ENCODE assay signal across 9 cellular contexts in genomic region chr15:83068054-83068453, GRCh38. TPM values are rescaled to one million over a fixed set of nuclear protein-coding genes. Genes with fewer than 3 reads are reported as not detected.
DNase-seq lines count a peak whose midpoint lies in the region; ATAC-seq and TF ChIP-seq lines count a peak whose summit lies in the region.
"Had no signal": no experiment of that assay in that cellular context is flagged by ENCODE, and none has a peak within 500 bp of the region (broad histone marks: within the 10 kb centered on the region; RNA-seq: fewer than 3 reads in every experiment).

No MANE protein-coding gene starts in this region.

- no peaks in the 10 kb centered on the region for H3K79me1 ChIP-seq in mesenchymal stem cell (replicated peaks; ENCODE audit: low read length, poor library complexity, severe bottlenecking)

- no peak overlapping the region for H2AFZ ChIP-seq in mesenchymal stem cell (ENCODE audit: low read depth, low read length)

- H3K9me3 ChIP-seq in mesenchymal stem cell (ENCODE audit: control insufficient read depth, low read length) (no peaks in the 10 kb centered on the region), thoracic aorta (peaks cover under 1% of the 10 kb centered on the region)

- intact Hi-C loops in activated T-helper 2 cell treated with anti-CD3 and anti-CD28 coated beads, Interferon-gamma antibody, Interleukin-2, Interleukin-4, amounts not matched to agents 10 μg/mL and 5 μg/mL and 100 μg/mL, durations not matched to agents 14 hours and 24 hours and 36 hours (cut with micrococcal nuclease) = loop anchor here (5.0 to 10.0 kb wide), 4 partner anchors 39 to 261 kb away; partner anchors contain the start of genes FSD2, HDGFL3, TM6SF1 and WHAMM
- intact Hi-C loops in posterior vena cava (cut with DNase I) = loop anchor here (5.0 to 10.0 kb wide), 2 partner anchors 53 to 56 kb away; partner anchors contain the start of gene C15orf40 (in 2 of the 2)

- H2BK120ac ChIP-seq in mesenchymal stem cell (ENCODE audit: low read depth, low read length) = no peak overlapping the region

- no peak overlapping the region for H2BK12ac ChIP-seq in mesenchymal stem cell (ENCODE audit: low read length in 2 of 2)

- 98% methylated on average over 5 of the region's 6 CpGs for WGBS in mesenchymal stem cell

- no peak overlapping the region for H2BK15ac ChIP-seq in mesenchymal stem cell (ENCODE audit: low read depth, poor library complexity, severe bottlenecking)

- no peak for ATAC-seq in activated T-cell treated with anti-CD3 and anti-CD28 coated beads, Interleukin-2, amount 50 U/mL, for 72 hours (replicated peaks in 1 of 2)
- ATAC-seq in thoracic aorta (ENCODE audit: insufficient number of reproducible peaks, low FRiP score, low read depth) = no peak

- no peak overlapping the region for H2BK5ac ChIP-seq in mesenchymal stem cell (ENCODE audit: low read depth, low read length, poor library complexity, severe bottlenecking)

- no peaks in the 10 kb centered on the region for H3K27me3 ChIP-seq in mesenchymal stem cell (ENCODE audit: control insufficient read depth in 1 of 2, insufficient read depth in 1 of 2, low read length in 2 of 2)
- no peaks in the 10 kb centered on the region for H3K27me3 ChIP-seq in thoracic aorta (replicated peaks; ENCODE audit: insufficient read depth)
- H3K27me3 ChIP-seq: MG63 had no signal

- H3K4me1 Mint-ChIP-seq in activated T-cell treated with anti-CD3 and anti-CD28 coated beads, Interleukin-2, amount 50 U/mL, for 72 hours (ENCODE audit: low read depth) = peaks cover 15% of the 10 kb centered on the region
- H3K4me1 Mint-ChIP-seq in activated T-helper 2 cell treated with anti-CD3 and anti-CD28 coated beads, Interferon-gamma antibody, Interleukin-2, Interleukin-4, amounts not matched to agents 10 μg/mL and 5 μg/mL and 100 μg/mL, durations not matched to agents 14 hours and 24 hours and 36 hours (ENCODE audit: low read depth) = peaks cover 20% of the 10 kb centered on the region

- TF ChIP-seq CTCF in thoracic aorta (IDR thresholded peaks at IDR 0.05) = no peak

- peak overlapping the region; percentile 96 for H3K9ac ChIP-seq in mesenchymal stem cell (ENCODE audit: low read length)

- no peaks in the 10 kb centered on the region for H3K27me3 Mint-ChIP-seq in activated T-cell treated with anti-CD3 and anti-CD28 coated beads, Interleukin-2, amount 50 U/mL, for 72 hours (ENCODE audit: low read depth)
- no peaks in the 10 kb centered on the region for H3K27me3 Mint-ChIP-seq in activated T-helper 2 cell treated with anti-CD3 and anti-CD28 coated beads, Interferon-gamma antibody, Interleukin-2, Interleukin-4, amounts not matched to agents 10 μg/mL and 5 μg/mL and 100 μg/mL, durations not matched to agents 14 hours and 24 hours and 36 hours (ENCODE audit: low read depth)

- peaks cover 3% of the 10 kb centered on the region for H3K4me1 ChIP-seq in mesenchymal stem cell (ENCODE audit: control insufficient read depth, insufficient read depth, low read depth, low read length)
- peaks cover 24 to 37% of the 10 kb centered on the region in 2 donors for H3K4me1 ChIP-seq in thoracic aorta (ENCODE audit: control insufficient read depth in 1 of 2, low read depth in 2 of 2)

- H3K4me3 ChIP-seq in mesenchymal stem cell (ENCODE audit: insufficient read depth in 1 of 2, low read depth in 1 of 2, low read length in 2 of 2) = peak overlapping the region in 1 of 2 experiments; percentile 96
- no peak overlapping the region for H3K4me3 ChIP-seq in thoracic aorta

- H3K4ac ChIP-seq in mesenchymal stem cell (ENCODE audit: low read depth in 1 of 2, low read length in 2 of 2) = no peak overlapping the region

- H3K9me3 Mint-ChIP-seq in activated T-cell treated with anti-CD3 and anti-CD28 coated beads, Interleukin-2, amount 50 U/mL, for 72 hours = peaks cover 3 to 8% of the 10 kb centered on the region in 2 donors
- H3K9me3 Mint-ChIP-seq in activated T-helper 2 cell treated with anti-CD3 and anti-CD28 coated beads, Interferon-gamma antibody, Interleukin-2, Interleukin-4, amounts not matched to agents 10 μg/mL and 5 μg/mL and 100 μg/mL, durations not matched to agents 14 hours and 24 hours and 36 hours = peaks cover 15% of the 10 kb centered on the region

- peak overlapping the region; percentile 67 for H3K27ac Mint-ChIP-seq in activated T-cell treated with anti-CD3 and anti-CD28 coated beads, Interleukin-2, amount 50 U/mL, for 72 hours
- H3K27ac Mint-ChIP-seq in activated T-helper 2 cell treated with anti-CD3 and anti-CD28 coated beads, Interferon-gamma antibody, Interleukin-2, Interleukin-4, amounts not matched to agents 10 μg/mL and 5 μg/mL and 100 μg/mL, durations not matched to agents 14 hours and 24 hours and 36 hours = peak overlapping the region; percentile 49

- H3K18ac ChIP-seq in mesenchymal stem cell (ENCODE audit: low read depth in 1 of 2, low read length in 2 of 2) = no peak overlapping the region

- no peak overlapping the region for H3K4me2 ChIP-seq in mesenchymal stem cell (ENCODE audit: low read length, poor library complexity, severe bottlenecking)

- DNase-seq in activated T-cell treated with anti-CD3 and anti-CD28 coated beads, Interleukin-2, amount 50 U/mL, for 72 hours = no peak
- no peak for DNase-seq in activated T-cell treated with anti-CD3 and anti-CD28 coated beads, Interleukin-2, amount 50 U/mL, for 1 hour
- no peak for DNase-seq in activated T-helper 2 cell treated with anti-CD3 and anti-CD28 coated beads, Interferon-gamma antibody, Interleukin-2, Interleukin-4, amounts not matched to agents 10 μg/mL and 5 μg/mL and 100 μg/mL, durations not matched to agents 14 hours and 24 hours and 36 hours (ENCODE audit: low spot score)
- DNase-seq in mesenchymal stem cell (no peak), thoracic aorta (ENCODE audit: low spot score) (no peak), posterior vena cava (ENCODE audit: low spot score) (no peak), GDM1 (lab: John Stamatoyannopoulos, UW) (no peak), COLO829 (ENCODE audit: low spot score) (no peak)
- DNase-seq: MG63 had no signal

- no peak overlapping the region for H2AK5ac ChIP-seq in mesenchymal stem cell (ENCODE audit: low read length, severe bottlenecking)

- peak overlapping the region; percentile 60 for H4K8ac ChIP-seq in mesenchymal stem cell (ENCODE audit: low read length)

- H3K23ac ChIP-seq in mesenchymal stem cell (ENCODE audit: low read length in 2 of 2) = no peak overlapping the region

- peaks cover 13 to 15% of the 10 kb centered on the region in 2 donors for H3K36me3 Mint-ChIP-seq in activated T-cell treated with anti-CD3 and anti-CD28 coated beads, Interleukin-2, amount 50 U/mL, for 72 hours (ENCODE audit: insufficient read depth in 2 of 2)
- peaks cover 27% of the 10 kb centered on the region for H3K36me3 Mint-ChIP-seq in activated T-helper 2 cell treated with anti-CD3 and anti-CD28 coated beads, Interferon-gamma antibody, Interleukin-2, Interleukin-4, amounts not matched to agents 10 μg/mL and 5 μg/mL and 100 μg/mL, durations not matched to agents 14 hours and 24 hours and 36 hours (ENCODE audit: low read depth)

- H3K27ac ChIP-seq in mesenchymal stem cell (ENCODE audit: low read length, poor library complexity, severe bottlenecking) = no peak overlapping the region
- H3K27ac ChIP-seq in thoracic aorta = peak overlapping the region; percentile 84 to 90

- H3K4me3 Mint-ChIP-seq in activated T-cell treated with anti-CD3 and anti-CD28 coated beads, Interleukin-2, amount 50 U/mL, for 72 hours = peak overlapping the region in 1 of 2 donors; percentile 71
- H3K4me3 Mint-ChIP-seq in activated T-helper 2 cell treated with anti-CD3 and anti-CD28 coated beads, Interferon-gamma antibody, Interleukin-2, Interleukin-4, amounts not matched to agents 10 μg/mL and 5 μg/mL and 100 μg/mL, durations not matched to agents 14 hours and 24 hours and 36 hours (ENCODE audit: low read depth) = peak overlapping the region; percentile 68

- no peak overlapping the region for H3K14ac ChIP-seq in mesenchymal stem cell (ENCODE audit: low read length in 2 of 2)

- H3K36me3 ChIP-seq in mesenchymal stem cell (ENCODE audit: control insufficient read depth in 1 of 2, insufficient read depth in 2 of 2, low read depth in 1 of 2, low read length in 2 of 2) (no peaks in the 10 kb centered on the region), thoracic aorta (no peaks in the 10 kb centered on the region)

- H4K91ac ChIP-seq in mesenchymal stem cell (ENCODE audit: low read length) = no peak overlapping the region

RNA-seq across cellular contexts. Expression of gene BTBD1, which starts 1.0 kb away (rescaled TPM):
- 10 to 100 TPM; 65.0 to 65.7 TPM for total RNA-seq in activated T-cell treated with anti-CD3 and anti-CD28 coated beads, Interleukin-2, amount 50 U/mL, for 72 hours
- 56.8 and 59.5 TPM in 2 replicates for total RNA-seq in activated T-helper 2 cell treated with anti-CD3 and anti-CD28 coated beads, Interferon-gamma antibody, Interleukin-2, Interleukin-4, amounts not matched to agents 10 μg/mL and 5 μg/mL and 100 μg/mL, durations not matched to agents 14 hours and 24 hours and 36 hours
- polyA plus RNA-seq in mesenchymal stem cell (2013, experiment 1 of 2) = 51.9 TPM
- polyA plus RNA-seq in mesenchymal stem cell (2013, experiment 2 of 2) = 54.3 TPM
- total RNA-seq in thoracic aorta (10 to 100 TPM; 62.3 to 73.4 TPM), posterior vena cava (10 to 100 TPM; 42.4 TPM)

RNA-seq across cellular contexts. Expression of gene TM6SF1, which starts 39.4 kb away (rescaled TPM):
- 10 to 100 TPM; 25.1 to 31.8 TPM for total RNA-seq in activated T-cell treated with anti-CD3 and anti-CD28 coated beads, Interleukin-2, amount 50 U/mL, for 72 hours
- 1.7 and 3.3 TPM in 2 replicates for total RNA-seq in activated T-helper 2 cell treated with anti-CD3 and anti-CD28 coated beads, Interferon-gamma antibody, Interleukin-2, Interleukin-4, amounts not matched to agents 10 μg/mL and 5 μg/mL and 100 μg/mL, durations not matched to agents 14 hours and 24 hours and 36 hours
- 5.1 TPM for polyA plus RNA-seq in mesenchymal stem cell (2013, experiment 1 of 2)
- 5.1 TPM for polyA plus RNA-seq in mesenchymal stem cell (2013, experiment 2 of 2)
- total RNA-seq in thoracic aorta (10 to 100 TPM in 1 of 2 donors, 1 to 10 TPM in 1; 9.1 to 11.0 TPM), posterior vena cava (1 to 10 TPM; 6.9 to 8.1 TPM)

RNA-seq across cellular contexts. Expression of gene C15orf40, which starts 56.6 kb away (rescaled TPM):
- 10 to 100 TPM; 31.5 to 40.8 TPM for total RNA-seq in activated T-cell treated with anti-CD3 and anti-CD28 coated beads, Interleukin-2, amount 50 U/mL, for 72 hours
- 22.1 and 24.4 TPM in 2 replicates for total RNA-seq in activated T-helper 2 cell treated with anti-CD3 and anti-CD28 coated beads, Interferon-gamma antibody, Interleukin-2, Interleukin-4, amounts not matched to agents 10 μg/mL and 5 μg/mL and 100 μg/mL, durations not matched to agents 14 hours and 24 hours and 36 hours
- polyA plus RNA-seq in mesenchymal stem cell (2013, experiment 1 of 2) = 15.4 TPM
- polyA plus RNA-seq in mesenchymal stem cell (2013, experiment 2 of 2) = 13.8 TPM
- total RNA-seq in thoracic aorta (10 to 100 TPM; 10.2 to 16.7 TPM), posterior vena cava (10 to 100 TPM; 11.0 to 13.0 TPM)
